ENCODE assay signal across 7 cellular contexts in genomic region chr7:66628361-66629221, GRCh38. TPM values are rescaled to one million over a fixed set of nuclear protein-coding genes. Genes with fewer than 3 reads are reported as not detected.
A peak's percentile ranks its signal among the peaks of the same experiment; 100 is the strongest.
DNase-seq lines count a peak whose midpoint lies in the region; ATAC-seq and TF ChIP-seq lines count a peak whose summit lies in the region.

Gene KCTD7, plus strand, starts transcription at chr7:66628881. Its CDS starts 184 bp downstream, at chr7:66629065.

- H3K36me3 ChIP-seq in hepatocyte (replicated peaks; ENCODE audit: insufficient read depth, low read depth) = no peaks in the 10 kb centered on the region

- no peak for TF ChIP-seq CTCF in hepatocyte (IDR thresholded peaks at IDR 0.05; ENCODE audit: poor library complexity)

- peak within 1 kb of the TSS; percentile 78 for H2AFZ ChIP-seq in hepatocyte

- WGBS in hepatocyte (ENCODE audit: low lambda C conversion rate, missing lambda C conversion rate) = under 1% methylated on average over 63 of the region's 93 CpGs

- H3K27me3 ChIP-seq in hepatocyte = no peaks in the 10 kb centered on the region

- peak within 1 kb of the TSS; percentile 97 for H3K27ac ChIP-seq in hepatocyte

- no peaks in the 10 kb centered on the region for H3K9me2 ChIP-seq in hepatocyte (replicated peaks; ENCODE audit: insufficient read depth)

- H3K4me1 ChIP-seq in hepatocyte (ENCODE audit: insufficient read depth) = peaks cover 14% of the 10 kb centered on the region

- ATAC-seq in GM18517 (IDR thresholded peaks at IDR 0.05; ENCODE audit: unreplicated experiment) (peak; percentile 85), HG03039 (IDR thresholded peaks at IDR 0.05; ENCODE audit: unreplicated experiment) (peak; percentile 90)

- H3K4me3 ChIP-seq in hepatocyte = peak within 1 kb of the TSS; percentile 82

- H3K9me3 ChIP-seq in hepatocyte (ENCODE audit: low read depth) = no peaks in the 10 kb centered on the region

- peaks cover 21% of the 10 kb centered on the region for H3K79me2 ChIP-seq in hepatocyte

- H4K20me1 ChIP-seq in hepatocyte (ENCODE audit: insufficient read depth, poor library complexity, severe bottlenecking) = no peaks in the 10 kb centered on the region

- DNase-seq in NCI-H2081 (lab: John Stamatoyannopoulos, UW) (peak; percentile 99), T-helper 9 cell (peak; percentile 93), astrocyte of the hippocampus (ENCODE audit: low read depth, low spot score) (peak; percentile 100), hepatocyte (ENCODE audit: low spot score) (peak; percentile 99), retina (peak; percentile 96)

- H3K4me2 ChIP-seq in hepatocyte = peak within 1 kb of the TSS; percentile 95

RNA-seq across cellular contexts. Expression of gene KCTD7, which starts in this region (rescaled TPM):
- total RNA-seq in hepatocyte = 9.4 and 15.9 TPM in 2 replicates
- polyA plus RNA-seq in hepatocyte = 6.9 and 7.2 TPM in 2 replicates

Comparison
In these comparisons a context has a peak if more than half of its experiments do, and no peak if none do; other contexts are left out.
1. Peak in every context shown above with its lines: DNase-seq, ATAC-seq, H3K4me3 ChIP-seq and H3K27ac ChIP-seq.